ENCODE assay signal across 26 cellular contexts in genomic region chr5:157357823-157358222, GRCh38.
"Had no signal": no experiment of that assay in that cellular context is flagged by ENCODE, and none has a peak within 500 bp of the region (broad histone marks: within the 10 kb centered on the region; RNA-seq: fewer than 3 reads in every experiment).

No MANE protein-coding gene starts in this region.

- H3K4me3 Mint-ChIP-seq: activated B cell treated with CpG ODN at 0.5 μM for 24 hours; activated CD4-positive, alpha-beta T cell treated with anti-CD3 and anti-CD28 coated beads, Interleukin-2, amount 10 ng/mL, durations not matched to agents 24 days and 14 days; activated naive CD8-positive, alpha-beta T cell treated with anti-CD3 and anti-CD28 coated beads, Interleukin-2, amount 10 ng/mL, durations not matched to agents 7 days and 5 days; activated T-cell treated with anti-CD3 and anti-CD28 coated beads, Interleukin-2, amount 50 U/mL, for 72 hours; T-helper 1 cell treated with Interleukin-12 subunit alpha and Interleukin-12 subunit beta and Interleukin-4 antibody, amounts not matched to agents 30 μg/mL and 1 μg/mL, for 36 hours had no signal

- H3K27me3 Mint-ChIP-seq: activated B cell treated with CpG ODN at 0.5 μM for 24 hours; activated CD4-positive, alpha-beta T cell treated with anti-CD3 and anti-CD28 coated beads, Interleukin-2, amount 10 ng/mL, durations not matched to agents 24 days and 14 days; activated naive CD8-positive, alpha-beta T cell treated with anti-CD3 and anti-CD28 coated beads, Interleukin-2, amount 10 ng/mL, durations not matched to agents 7 days and 5 days had no signal

- H3K36me3 ChIP-seq: SJCRH30 had no signal

- H3K4me1 ChIP-seq: ascending aorta, body of pancreas, Peyer's patch, SJCRH30 had no signal

- H3K4me3 ChIP-seq: ascending aorta, body of pancreas, Peyer's patch, SJCRH30 had no signal

- ATAC-seq: activated T-cell treated with anti-CD3 and anti-CD28 coated beads, Interleukin-2, amount 50 U/mL, for 72 hours; body of pancreas had no signal

- H3K27ac Mint-ChIP-seq: activated B cell treated with CpG ODN at 0.5 μM for 24 hours; activated naive CD8-positive, alpha-beta T cell treated with anti-CD3 and anti-CD28 coated beads, Interleukin-2, amount 10 ng/mL, durations not matched to agents 7 days and 5 days; activated T-cell treated with anti-CD3 and anti-CD28 coated beads, Interleukin-2, amount 50 U/mL, for 72 hours; T-helper 1 cell treated with Interleukin-12 subunit alpha and Interleukin-12 subunit beta and Interleukin-4 antibody, amounts not matched to agents 30 μg/mL and 1 μg/mL, for 36 hours had no signal

- DNase-seq: activated B cell treated with CpG ODN at 0.5 μM for 24 hours; activated CD4-positive, alpha-beta T cell treated with anti-CD3 and anti-CD28 coated beads for 1 hour; activated CD4-positive, alpha-beta T cell treated with anti-CD3 and anti-CD28 coated beads, Interleukin-2, amount 10 ng/mL, durations not matched to agents 24 days and 14 days; activated CD4-positive, alpha-beta T cell treated with anti-CD3 and anti-CD28 coated beads, Interleukin-2, amount 50 U/mL, for 48 hours; activated naive CD8-positive, alpha-beta T cell treated with anti-CD3 and anti-CD28 coated beads, Interleukin-2, amount 10 ng/mL, durations not matched to agents 7 days and 5 days; activated T-cell treated with anti-CD3 and anti-CD28 coated beads, Interleukin-2, amount 50 U/mL, for 72 hours; body of pancreas; central memory CD4-positive, alpha-beta T cell; Kasumi-1; KBM-7; NCI-H1105 treated with DMSO at 0.1 percent for 48 hours; NCI-H1436 treated with DMSO at 0.1 percent for 48 hours; NCI-H187; NCI-H2081; NCI-H510A treated with DMSO at 0.1 percent for 48 hours; NCI-H69; NK-92 treated with Interleukin-12 subunit alpha and Interleukin-12 subunit beta, amount 100 ng/mL, for 24 hours; Peyer's patch; Right ventricle myocardium superior; SJCRH30; SK-N-SH; T-helper 9 cell had no signal

- H3K9me3 Mint-ChIP-seq: activated B cell treated with CpG ODN at 0.5 μM for 24 hours; activated CD4-positive, alpha-beta T cell treated with anti-CD3 and anti-CD28 coated beads, Interleukin-2, amount 10 ng/mL, durations not matched to agents 24 days and 14 days; activated naive CD8-positive, alpha-beta T cell treated with anti-CD3 and anti-CD28 coated beads, Interleukin-2, amount 10 ng/mL, durations not matched to agents 7 days and 5 days; activated T-cell treated with anti-CD3 and anti-CD28 coated beads, Interleukin-2, amount 50 U/mL, for 72 hours; T-helper 1 cell treated with Interleukin-12 subunit alpha and Interleukin-12 subunit beta and Interleukin-4 antibody, amounts not matched to agents 30 μg/mL and 1 μg/mL, for 36 hours had no signal

- H3K9ac ChIP-seq: SK-N-SH had no signal

- FAIRE-seq: bronchial epithelial cell had no signal

- H3K4me2 ChIP-seq: SK-N-SH had no signal

- H3K27ac ChIP-seq: ascending aorta, body of pancreas, Peyer's patch, RWPE1, SJCRH30 had no signal

- H3K27me3 ChIP-seq: ascending aorta, body of pancreas, Peyer's patch, SJCRH30 had no signal

- H3K9me3 ChIP-seq: ascending aorta, body of pancreas, Peyer's patch, SJCRH30, SK-N-SH had no signal
